In the genomic region with DNA sequence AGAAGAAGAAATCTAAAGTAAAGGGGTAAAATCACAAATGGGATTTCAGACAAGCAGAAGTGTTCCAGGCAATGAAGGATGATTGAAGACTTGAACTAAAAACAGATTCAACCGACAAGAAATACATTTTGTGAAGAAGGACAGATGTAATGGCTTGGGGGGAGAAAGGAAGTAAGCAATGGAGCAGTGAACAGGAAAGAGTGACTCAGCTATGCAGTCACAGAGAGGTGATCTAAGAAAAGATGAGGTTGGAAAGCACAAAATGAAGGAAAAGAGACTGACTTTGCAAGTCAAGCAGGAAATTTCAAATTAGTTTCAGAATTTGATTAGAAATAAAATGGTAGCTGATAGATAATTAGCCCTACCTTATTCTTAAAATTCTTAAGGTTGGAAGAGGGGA, we compare ENCODE assay signal across 13 cellular contexts.
A peak's percentile ranks its signal among the peaks of the same experiment; 100 is the strongest.
DNase-seq lines count a peak whose midpoint lies in the region; ATAC-seq, FAIRE-seq and TF ChIP-seq lines count a peak whose summit lies in the region.
"Had no signal": no experiment of that assay in that cellular context is flagged by ENCODE, and none has a peak within 500 bp of the region (broad histone marks: within the 10 kb centered on the region; RNA-seq: fewer than 3 reads in every experiment).

No MANE protein-coding gene starts in this region.

- in situ Hi-C loops in K562 (cut with MboI), result no loop called here

- POLR2A ChIA-PET in K562 (lab: Yijun Ruan, JAX), result no interaction called here

- peaks cover 3% of the 10 kb centered on the region for H3K9me3 Mint-ChIP-seq in neural progenitor cell
- H3K9me3 Mint-ChIP-seq: activated B cell treated with CpG ODN at 0.5 μM for 24 hours had no signal

- FAIRE-seq in K562 (lab: Jason Lieb, UNC), result no peak
- FAIRE-seq: GM12892 had no signal

- H4K20me1 ChIP-seq in K562 (replicated peaks; ENCODE audit: control insufficient read depth, insufficient read depth, low read length) (no peaks in the 10 kb centered on the region), neural progenitor cell (ENCODE audit: low read depth) (no peaks in the 10 kb centered on the region)

- TF ChIP-seq RAD21 in K562 (CRISPR knock-in tag; conservative IDR thresholded peaks at IDR 0.05 in 1 of 2, IDR thresholded peaks at IDR 0.05 in 1 of 2), result no peak

- DNase-seq in DMS53 treated with DMSO at 0.1 percent for 48 hours (lab: John Stamatoyannopoulos, UW; ENCODE audit: unreplicated experiment) (peak; percentile 34), Kasumi-1 (lab: John Stamatoyannopoulos, UW) (peak; percentile 65 to 69), K562 (ENCODE audit: extremely low read depth in 1 of 4, low spot score in 3 of 4) (peak in 2 of 4 experiments; percentile 25 to 26), kidney epithelial cell (ENCODE audit: low read depth) (peak; percentile 19), NCI-H1436 treated with DMSO at 0.1 percent for 48 hours (lab: John Stamatoyannopoulos, UW) (no peak), neural progenitor cell (ENCODE audit: low spot score) (no peak)
- DNase-seq: activated B cell treated with CpG ODN at 0.5 μM for 24 hours, hippocampal formation, retina, thyroid gland had no signal

- H3K27ac ChIP-seq in K562 (ENCODE audit: extremely low read depth, low read depth, low read length), result peak overlapping the region; percentile 16; the same call in 1 of the 3 replicates
- no peak overlapping the region for H3K27ac ChIP-seq in neural progenitor cell
- no peak overlapping the region for H3K27ac ChIP-seq in gastroesophageal sphincter
- H3K27ac ChIP-seq: thyroid gland had no signal

- H3K9me1 ChIP-seq in K562 (ENCODE audit: control insufficient read depth, insufficient read depth, low read length), result no peaks in the 10 kb centered on the region

- no peak for ATAC-seq in K562
- no peak for ATAC-seq in HG03159 (IDR thresholded peaks at IDR 0.05; ENCODE audit: unreplicated experiment)
- no peak for ATAC-seq in gastroesophageal sphincter

- no peaks in the 10 kb centered on the region for H3K4me1 Mint-ChIP-seq in neural progenitor cell
- H3K4me1 Mint-ChIP-seq: activated B cell treated with CpG ODN at 0.5 μM for 24 hours had no signal

- H2AFZ ChIP-seq in K562 (ENCODE audit: low read depth, low read length) (no peak overlapping the region), neural progenitor cell (replicated peaks) (no peak overlapping the region)

- intact Hi-C loops in K562 (cut with micrococcal nuclease), result no loop called here

- no peaks in the 10 kb centered on the region for H3K27me3 Mint-ChIP-seq in neural progenitor cell (ENCODE audit: insufficient read depth, low read depth)
- H3K27me3 Mint-ChIP-seq: activated B cell treated with CpG ODN at 0.5 μM for 24 hours had no signal

- CTCF ChIA-PET in K562 (lab: Yijun Ruan, JAX; ENCODE audit: low intra/inter-chr PET ratio), result no interaction called here

- H3K9me3 ChIP-seq in K562 (replicated peaks; ENCODE audit: control insufficient read depth, insufficient read depth, low read depth, low read length), result no peaks in the 10 kb centered on the region
- H3K9me3 ChIP-seq in neural progenitor cell (ENCODE audit: low read depth), result no peaks in the 10 kb centered on the region
- no peaks in the 10 kb centered on the region for H3K9me3 ChIP-seq in gastroesophageal sphincter
- H3K9me3 ChIP-seq: thyroid gland had no signal

- H3K4me3 ChIP-seq in K562, result no peak overlapping the region
- no peak overlapping the region for H3K4me3 ChIP-seq in kidney epithelial cell (ENCODE audit: low read depth, low read length)
- no peak overlapping the region for H3K4me3 ChIP-seq in neural progenitor cell
- no peak overlapping the region for H3K4me3 ChIP-seq in gastroesophageal sphincter
- H3K4me3 ChIP-seq: thyroid gland had no signal

- H3K27ac Mint-ChIP-seq in neural progenitor cell, result no peak overlapping the region
- H3K27ac Mint-ChIP-seq: activated B cell treated with CpG ODN at 0.5 μM for 24 hours had no signal

- TF ChIP-seq EP300 in K562 (IDR thresholded peaks at IDR 0.05; ENCODE audit: low read length), result no peak
- TF ChIP-seq EP300 in gastroesophageal sphincter (IDR thresholded peaks at IDR 0.05), result no peak

- H3K36me3 ChIP-seq in K562 (ENCODE audit: control insufficient read depth, insufficient read depth, low read length) (no peaks in the 10 kb centered on the region), kidney epithelial cell (ENCODE audit: control insufficient read depth, insufficient read depth, low read length) (no peaks in the 10 kb centered on the region), neural progenitor cell (no peaks in the 10 kb centered on the region), gastroesophageal sphincter (no peaks in the 10 kb centered on the region)
- H3K36me3 ChIP-seq: thyroid gland had no signal

- H3K4me1 ChIP-seq in K562 (replicated peaks in 1 of 2; ENCODE audit: control insufficient read depth in 2 of 2, insufficient read depth in 2 of 2, low read length in 2 of 2) (no peaks in the 10 kb centered on the region; a peak in 2 of 5 replicates), neural progenitor cell (no peaks in the 10 kb centered on the region), gastroesophageal sphincter (no peaks in the 10 kb centered on the region)
- H3K4me1 ChIP-seq: thyroid gland had no signal

- H3K27me3 ChIP-seq in K562 (ENCODE audit: control insufficient read depth in 2 of 2, insufficient read depth in 2 of 2, low read length in 2 of 2), result no peaks in the 10 kb centered on the region
- H3K27me3 ChIP-seq in kidney epithelial cell (ENCODE audit: control insufficient read depth, insufficient read depth, low read length), result no peaks in the 10 kb centered on the region
- no peaks in the 10 kb centered on the region for H3K27me3 ChIP-seq in neural progenitor cell
- no peaks in the 10 kb centered on the region for H3K27me3 ChIP-seq in gastroesophageal sphincter
- H3K27me3 ChIP-seq: thyroid gland had no signal

- BruUV-seq in K562 (replicated peaks; lab: Mats Ljungman, UMichigan), result no TSS peak

- 0% methylated on average over 1 of the region's 1 CpG for WGBS in K562 (ENCODE audit: insufficient coverage, low coverage, missing lambda C conversion rate)
- WGBS in gastroesophageal sphincter (ENCODE audit: low coverage in 1 of 2), 2 donors, result 7 to 22% methylated on average over 1 of the region's 1 CpG

- TF ChIP-seq CTCF in K562 (IDR thresholded peaks at IDR 0.05 in 2 of 3, conservative IDR thresholded peaks at IDR 0.05 in 1 of 3; ENCODE audit: insufficient read depth in 2 of 3, low read depth in 1 of 3, low read length in 3 of 3) (no peak), kidney epithelial cell (IDR thresholded peaks at IDR 0.05; ENCODE audit: insufficient read depth, low read length, poor library complexity, severe bottlenecking) (no peak), neural progenitor cell (IDR thresholded peaks at IDR 0.05) (no peak), gastroesophageal sphincter (IDR thresholded peaks at IDR 0.05) (no peak)

- no peak overlapping the region for H3K4me3 Mint-ChIP-seq in neural progenitor cell
- H3K4me3 Mint-ChIP-seq: activated B cell treated with CpG ODN at 0.5 μM for 24 hours had no signal

- no peaks in the 10 kb centered on the region for H3K79me2 ChIP-seq in K562 (ENCODE audit: control insufficient read depth, insufficient read depth, low read length)
- no peaks in the 10 kb centered on the region for H3K79me2 ChIP-seq in neural progenitor cell (ENCODE audit: low read depth)

- H3K4me2 ChIP-seq in K562 (ENCODE audit: insufficient read depth, low read length), result no peak overlapping the region
- H3K4me2 ChIP-seq in neural progenitor cell, result no peak overlapping the region

- no peak overlapping the region for H3K9ac ChIP-seq in K562 (ENCODE audit: insufficient read depth in 1 of 2, low read depth in 2 of 2, low read length in 2 of 2)
- no peak overlapping the region for H3K9ac ChIP-seq in neural progenitor cell

- H3F3A ChIP-seq in neural progenitor cell (ENCODE audit: low read depth), result no peaks in the 10 kb centered on the region

- no peak for TF ChIP-seq POLR2A in K562 (conservative IDR thresholded peaks at IDR 0.05)
- TF ChIP-seq POLR2A in gastroesophageal sphincter (IDR thresholded peaks at IDR 0.05), result no peak

- no peaks in the 10 kb centered on the region for H3K36me3 Mint-ChIP-seq in neural progenitor cell

TF ChIP-seq in K562, 482 proteins besides CTCF, POLR2A, EP300 and RAD21 (continues in another document):
- TF ChIP-seq ELF4 (CRISPR knock-in tag; IDR thresholded peaks at IDR 0.05), result no peak
- TF ChIP-seq CREB1 (IDR thresholded peaks at IDR 0.05), result peak; percentile 22; the same call in 1 of the 2 replicates
- no peak for TF ChIP-seq CREB1 (CRISPR knock-in tag; IDR thresholded peaks at IDR 0.05)
- TF ChIP-seq EHMT2 (IDR thresholded peaks at IDR 0.05), result peak; percentile 35; the same call in 1 of the 2 replicates
- no peak; the same call in 1 of the 2 replicates for TF ChIP-seq SMARCA4 (IDR thresholded peaks at IDR 0.05)
- TF ChIP-seq, protein P1, sequence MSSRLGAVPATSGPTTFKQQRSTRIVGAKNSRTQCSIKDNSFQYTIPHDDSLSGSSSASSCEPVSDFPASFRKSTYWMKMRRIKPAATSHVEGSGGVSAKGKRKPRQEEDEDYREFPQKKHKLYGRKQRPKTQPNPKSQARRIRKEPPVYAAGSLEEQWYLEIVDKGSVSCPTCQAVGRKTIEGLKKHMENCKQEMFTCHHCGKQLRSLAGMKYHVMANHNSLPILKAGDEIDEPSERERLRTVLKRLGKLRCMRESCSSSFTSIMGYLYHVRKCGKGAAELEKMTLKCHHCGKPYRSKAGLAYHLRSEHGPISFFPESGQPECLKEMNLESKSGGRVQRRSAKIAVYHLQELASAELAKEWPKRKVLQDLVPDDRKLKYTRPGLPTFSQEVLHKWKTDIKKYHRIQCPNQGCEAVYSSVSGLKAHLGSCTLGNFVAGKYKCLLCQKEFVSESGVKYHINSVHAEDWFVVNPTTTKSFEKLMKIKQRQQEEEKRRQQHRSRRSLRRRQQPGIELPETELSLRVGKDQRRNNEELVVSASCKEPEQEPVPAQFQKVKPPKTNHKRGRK (tag; IDR thresholded peaks at IDR 0.05), result no peak
- TF ChIP-seq FOSL1 (tag; conservative IDR thresholded peaks at IDR 0.05), result peak; percentile 79
- 0 out of 2 replicates have a peak, but pooled peaks have one; percentile 21 for TF ChIP-seq NCOA1 (IDR thresholded peaks at IDR 0.05; ENCODE audit: low read depth)
- peak; percentile 40 for TF ChIP-seq ZNF316 (IDR thresholded peaks at IDR 0.05)
- TF ChIP-seq JUND (IDR thresholded peaks at IDR 0.05; ENCODE audit: borderline replicate concordance, low read depth, low read length), result no peak; the same call in 1 of the 2 replicates
- peak; percentile 63; the same call in 1 of the 3 replicates for TF ChIP-seq JUND (tag; IDR thresholded peaks at IDR 0.05; ENCODE audit: borderline replicate concordance, low read depth, low read length)
- TF ChIP-seq CREM (IDR thresholded peaks at IDR 0.05; ENCODE audit: low read depth), result 0 out of 2 replicates have a peak, but pooled peaks have one; percentile 12
- peak; percentile 58 for TF ChIP-seq NFE2 (IDR thresholded peaks at IDR 0.05; ENCODE audit: low read depth)

Comparison
In these comparisons a context has a peak if more than half of its experiments do, and no peak if none do; other contexts are left out.
1. DNase-seq: peak in DMS53 treated with DMSO at 0.1 percent for 48 hours (single experiment), Kasumi-1 (2 of 2) and kidney epithelial cell (single experiment); none in NCI-H1436 treated with DMSO at 0.1 percent for 48 hours (single experiment) and neural progenitor cell (single experiment).